ENCODE assay signal across 1 cellular context in genomic region chr7:106460792-106461254, GRCh38.
A peak's percentile ranks its signal among the peaks of the same experiment; 100 is the strongest.
TF ChIP-seq lines count a peak whose summit lies in the region.

No MANE protein-coding gene starts in this region.

TF ChIP-seq in K562, 482 proteins besides CTCF, POLR2A, EP300 and RAD21 (continued from another document):
- TF ChIP-seq ESRRA (IDR thresholded peaks at IDR 0.05; ENCODE audit: borderline replicate concordance, low read depth) (peak; percentile 24; the same call in 1 of the 2 replicates), HSF4 (CRISPR knock-in tag; IDR thresholded peaks at IDR 0.05; ENCODE audit: borderline replicate concordance) (no peak), ZNF780A (CRISPR knock-in tag; IDR thresholded peaks at IDR 0.05) (no peak), ETV1 (tag; conservative IDR thresholded peaks at IDR 0.05; ENCODE audit: low read depth) (0 out of 2 replicates have a peak, but pooled peaks have one; percentile 23), SIN3A (IDR thresholded peaks at IDR 0.05; ENCODE audit: borderline replicate concordance in 2 of 2, control insufficient read depth in 1 of 2, low read depth in 2 of 2, low read length in 2 of 2) (no peak), U2AF1 (optimal IDR thresholded peaks at IDR 0.05; ENCODE audit: low read depth, low read length) (no peak), SP2 (IDR thresholded peaks at IDR 0.05; ENCODE audit: extremely low read depth, low read depth, low read length, poor library complexity, severe bottlenecking) (no peak), RFX1 (IDR thresholded peaks at IDR 0.05) (peak; percentile 76), ZNF584 (CRISPR knock-in tag; IDR thresholded peaks at IDR 0.05; ENCODE audit: low read depth) (peak; percentile 65; the same call in 1 of the 2 replicates), CHCHD3 (CRISPR knock-in tag; IDR thresholded peaks at IDR 0.05) (no peak), TSC22D4 (tag; IDR thresholded peaks at IDR 0.05) (no peak), BMI1 (IDR thresholded peaks at IDR 0.05; ENCODE audit: low read length) (no peak), SRSF7 (optimal IDR thresholded peaks at IDR 0.05; ENCODE audit: low read depth, low read length) (no peak), DIDO1 (tag; IDR thresholded peaks at IDR 0.05; ENCODE audit: low read depth) (0 out of 2 replicates have a peak, but pooled peaks have one; percentile 35), ZNF197 (CRISPR knock-in tag; IDR thresholded peaks at IDR 0.05; ENCODE audit: low read depth) (no peak), ID3 (CRISPR knock-in tag; IDR thresholded peaks at IDR 0.05) (no peak), ID3 (tag; IDR thresholded peaks at IDR 0.05) (0 out of 2 replicates have a peak, but pooled peaks have one; percentile 31), MCM5 (IDR thresholded peaks at IDR 0.05; ENCODE audit: low read depth) (no peak), ARID1B (IDR thresholded peaks at IDR 0.05) (no peak), SUPT5H (IDR thresholded peaks at IDR 0.05) (no peak), TAF7 (tag; IDR thresholded peaks at IDR 0.05) (0 out of 2 replicates have a peak, but pooled peaks have one; percentile 42), TEAD1 (CRISPR knock-in tag; IDR thresholded peaks at IDR 0.05) (no peak), TFAM (CRISPR knock-in tag; conservative IDR thresholded peaks at IDR 0.05) (no peak), THAP7 (CRISPR knock-in tag; IDR thresholded peaks at IDR 0.05) (no peak), PCBP1 (IDR thresholded peaks at IDR 0.05; ENCODE audit: low read depth, low read length, poor library complexity, severe bottlenecking) (no peak), ZNF239 (CRISPR knock-in tag; IDR thresholded peaks at IDR 0.05) (no peak), SMARCC2 (IDR thresholded peaks at IDR 0.05; ENCODE audit: low read depth) (no peak), GTF2A2 (tag; IDR thresholded peaks at IDR 0.05) (peak; percentile 61), MCM7 (IDR thresholded peaks at IDR 0.05) (no peak), SRF (CRISPR knock-in tag; IDR thresholded peaks at IDR 0.05) (peak in 1 of 2 experiments; percentile 88; a peak in 2 of 4 replicates), RBM15 (IDR thresholded peaks at IDR 0.05; ENCODE audit: insufficient read depth, low read length) (no peak), FOXP4 (CRISPR knock-in tag; IDR thresholded peaks at IDR 0.05; ENCODE audit: borderline replicate concordance) (no peak), KAT7 (CRISPR knock-in tag; IDR thresholded peaks at IDR 0.05; ENCODE audit: borderline replicate concordance) (no peak), DACH1 (IDR thresholded peaks at IDR 0.05; ENCODE audit: partially characterized antibody) (no peak), THRAP3 (IDR thresholded peaks at IDR 0.05; ENCODE audit: borderline replicate concordance) (no peak), DDX20 (tag; IDR thresholded peaks at IDR 0.05; ENCODE audit: low read depth) (peak; percentile 68; the same call in 1 of the 2 replicates), SREBF1 (IDR thresholded peaks at IDR 0.05; ENCODE audit: borderline replicate concordance, low read depth, low read length) (no peak), PYGO2 (tag; IDR thresholded peaks at IDR 0.05) (peak; percentile 82), SPI1 (IDR thresholded peaks at IDR 0.05; ENCODE audit: borderline replicate concordance, low read depth, low read length) (no peak)
- TF ChIP-seq, protein P1, sequence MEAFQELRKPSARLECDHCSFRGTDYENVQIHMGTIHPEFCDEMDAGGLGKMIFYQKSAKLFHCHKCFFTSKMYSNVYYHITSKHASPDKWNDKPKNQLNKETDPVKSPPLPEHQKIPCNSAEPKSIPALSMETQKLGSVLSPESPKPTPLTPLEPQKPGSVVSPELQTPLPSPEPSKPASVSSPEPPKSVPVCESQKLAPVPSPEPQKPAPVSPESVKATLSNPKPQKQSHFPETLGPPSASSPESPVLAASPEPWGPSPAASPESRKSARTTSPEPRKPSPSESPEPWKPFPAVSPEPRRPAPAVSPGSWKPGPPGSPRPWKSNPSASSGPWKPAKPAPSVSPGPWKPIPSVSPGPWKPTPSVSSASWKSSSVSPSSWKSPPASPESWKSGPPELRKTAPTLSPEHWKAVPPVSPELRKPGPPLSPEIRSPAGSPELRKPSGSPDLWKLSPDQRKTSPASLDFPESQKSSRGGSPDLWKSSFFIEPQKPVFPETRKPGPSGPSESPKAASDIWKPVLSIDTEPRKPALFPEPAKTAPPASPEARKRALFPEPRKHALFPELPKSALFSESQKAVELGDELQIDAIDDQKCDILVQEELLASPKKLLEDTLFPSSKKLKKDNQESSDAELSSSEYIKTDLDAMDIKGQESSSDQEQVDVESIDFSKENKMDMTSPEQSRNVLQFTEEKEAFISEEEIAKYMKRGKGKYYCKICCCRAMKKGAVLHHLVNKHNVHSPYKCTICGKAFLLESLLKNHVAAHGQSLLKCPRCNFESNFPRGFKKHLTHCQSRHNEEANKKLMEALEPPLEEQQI (IDR thresholded peaks at IDR 0.05) = no peak
- TF ChIP-seq, protein P2, sequence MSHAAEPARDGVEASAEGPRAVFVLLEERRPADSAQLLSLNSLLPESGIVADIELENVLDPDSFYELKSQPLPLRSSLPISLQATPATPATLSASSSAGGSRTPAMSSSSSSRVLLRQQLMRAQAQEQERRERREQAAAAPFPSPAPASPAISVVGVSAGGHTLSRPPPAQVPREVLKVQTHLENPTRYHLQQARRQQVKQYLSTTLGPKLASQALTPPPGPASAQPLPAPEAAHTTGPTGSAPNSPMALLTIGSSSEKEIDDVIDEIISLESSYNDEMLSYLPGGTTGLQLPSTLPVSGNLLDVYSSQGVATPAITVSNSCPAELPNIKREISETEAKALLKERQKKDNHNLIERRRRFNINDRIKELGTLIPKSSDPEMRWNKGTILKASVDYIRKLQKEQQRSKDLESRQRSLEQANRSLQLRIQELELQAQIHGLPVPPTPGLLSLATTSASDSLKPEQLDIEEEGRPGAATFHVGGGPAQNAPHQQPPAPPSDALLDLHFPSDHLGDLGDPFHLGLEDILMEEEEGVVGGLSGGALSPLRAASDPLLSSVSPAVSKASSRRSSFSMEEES (CRISPR knock-in tag; IDR thresholded peaks at IDR 0.05) = no peak
- TF ChIP-seq, protein P3, sequence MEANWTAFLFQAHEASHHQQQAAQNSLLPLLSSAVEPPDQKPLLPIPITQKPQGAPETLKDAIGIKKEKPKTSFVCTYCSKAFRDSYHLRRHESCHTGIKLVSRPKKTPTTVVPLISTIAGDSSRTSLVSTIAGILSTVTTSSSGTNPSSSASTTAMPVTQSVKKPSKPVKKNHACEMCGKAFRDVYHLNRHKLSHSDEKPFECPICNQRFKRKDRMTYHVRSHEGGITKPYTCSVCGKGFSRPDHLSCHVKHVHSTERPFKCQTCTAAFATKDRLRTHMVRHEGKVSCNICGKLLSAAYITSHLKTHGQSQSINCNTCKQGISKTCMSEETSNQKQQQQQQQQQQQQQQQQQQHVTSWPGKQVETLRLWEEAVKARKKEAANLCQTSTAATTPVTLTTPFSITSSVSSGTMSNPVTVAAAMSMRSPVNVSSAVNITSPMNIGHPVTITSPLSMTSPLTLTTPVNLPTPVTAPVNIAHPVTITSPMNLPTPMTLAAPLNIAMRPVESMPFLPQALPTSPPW (CRISPR knock-in tag; IDR thresholded peaks at IDR 0.05) = no peak
- TF ChIP-seq, protein P4, sequence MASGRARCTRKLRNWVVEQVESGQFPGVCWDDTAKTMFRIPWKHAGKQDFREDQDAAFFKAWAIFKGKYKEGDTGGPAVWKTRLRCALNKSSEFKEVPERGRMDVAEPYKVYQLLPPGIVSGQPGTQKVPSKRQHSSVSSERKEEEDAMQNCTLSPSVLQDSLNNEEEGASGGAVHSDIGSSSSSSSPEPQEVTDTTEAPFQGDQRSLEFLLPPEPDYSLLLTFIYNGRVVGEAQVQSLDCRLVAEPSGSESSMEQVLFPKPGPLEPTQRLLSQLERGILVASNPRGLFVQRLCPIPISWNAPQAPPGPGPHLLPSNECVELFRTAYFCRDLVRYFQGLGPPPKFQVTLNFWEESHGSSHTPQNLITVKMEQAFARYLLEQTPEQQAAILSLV (tag; IDR thresholded peaks at IDR 0.05) = peak; percentile 63; the same call in 1 of the 2 replicates
